In the genomic region with DNA sequence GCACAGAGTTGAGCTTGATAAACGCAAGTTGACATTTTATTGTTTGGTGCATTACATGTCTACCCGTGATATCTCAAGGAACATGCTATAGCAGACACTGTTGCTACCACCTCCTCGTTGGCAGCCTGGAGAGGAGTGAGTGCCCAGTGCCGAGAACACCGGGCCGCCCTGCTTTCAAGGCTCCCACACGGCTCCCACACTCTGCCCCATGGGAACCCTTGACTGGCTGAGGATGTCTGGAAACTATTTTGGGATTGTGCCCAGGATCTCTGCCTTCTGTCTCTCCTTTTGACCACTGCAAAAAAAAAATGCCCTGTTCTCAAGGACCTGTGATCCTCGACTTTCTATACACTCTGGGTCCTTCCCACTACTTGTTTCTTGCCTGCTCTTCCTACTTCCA, we compare ENCODE assay signal across 16 cellular contexts. TPM values are rescaled to one million over a fixed set of nuclear protein-coding genes. Genes with fewer than 3 reads are reported as not detected.
A peak's percentile ranks its signal among the peaks of the same experiment; 100 is the strongest.
DNase-seq lines count a peak whose midpoint lies in the region; ATAC-seq and TF ChIP-seq lines count a peak whose summit lies in the region.
"Had no signal": no experiment of that assay in that cellular context is flagged by ENCODE, and none has a peak within 500 bp of the region (broad histone marks: within the 10 kb centered on the region; RNA-seq: fewer than 3 reads in every experiment).

No MANE protein-coding gene starts in this region.

- no peaks in the 10 kb centered on the region for H3K27me3 ChIP-seq in Peyer's patch
- H3K27me3 ChIP-seq in osteoblast (ENCODE audit: insufficient read depth, low read length) = peaks cover 7% of the 10 kb centered on the region
- H3K27me3 ChIP-seq: esophagus muscularis mucosa, heart left ventricle, ovary had no signal

- H3K4me1 ChIP-seq in Peyer's patch (peaks cover 0 to 71% (median 5%) of the 10 kb centered on the region in 4 donors), osteoblast (ENCODE audit: insufficient read depth, low read length) (peaks cover 51% of the 10 kb centered on the region)

- H3K4me2 ChIP-seq in osteoblast (ENCODE audit: insufficient read depth, low read length) = peak overlapping the region; percentile 26

- no peak overlapping the region for H2AFZ ChIP-seq in osteoblast (ENCODE audit: low read length)

- H3K9me3 ChIP-seq in Peyer's patch (no peaks in the 10 kb centered on the region), osteoblast (ENCODE audit: low read depth, low read length) (no peaks in the 10 kb centered on the region)
- H3K9me3 ChIP-seq: esophagus muscularis mucosa, heart left ventricle, ovary had no signal

- no peak overlapping the region for H3K4me3 ChIP-seq in Peyer's patch
- no peak overlapping the region for H3K4me3 ChIP-seq in fibroblast of the aortic adventitia (ENCODE audit: low read depth, low read length)
- H3K4me3 ChIP-seq in osteoblast (ENCODE audit: insufficient read depth, low read length) = no peak overlapping the region
- H3K4me3 ChIP-seq: esophagus muscularis mucosa, heart left ventricle, ovary had no signal

- no peak for TF ChIP-seq POLR2A in Peyer's patch (IDR thresholded peaks at IDR 0.05)

- peaks cover 47% of the 10 kb centered on the region for H3K79me2 ChIP-seq in osteoblast (ENCODE audit: insufficient read depth, low read length)

- H3K36me3 ChIP-seq in Peyer's patch (peaks cover 0 to 4% (median 0%) of the 10 kb centered on the region in 3 donors), osteoblast (ENCODE audit: insufficient read depth, low read length) (no peaks in the 10 kb centered on the region)
- H3K36me3 ChIP-seq: ovary had no signal

- no peak overlapping the region for H3K27ac ChIP-seq in Peyer's patch
- H3K27ac ChIP-seq in osteoblast (ENCODE audit: low read depth, low read length) = no peak overlapping the region
- H3K27ac ChIP-seq: esophagus muscularis mucosa, heart left ventricle, ovary had no signal

- TF ChIP-seq CTCF in Peyer's patch (IDR thresholded peaks at IDR 0.05) (no peak), fibroblast of the aortic adventitia (IDR thresholded peaks at IDR 0.05; ENCODE audit: insufficient read depth, low read length) (no peak), osteoblast (IDR thresholded peaks at IDR 0.05; ENCODE audit: extremely low read depth, low read depth, low read length) (no peak)

- ATAC-seq in GM18858 (IDR thresholded peaks at IDR 0.05; ENCODE audit: unreplicated experiment) = no peak
- ATAC-seq: activated naive CD4-positive, alpha-beta T cell treated with anti-CD3 and anti-CD28 coated beads, Interleukin-2, amount 50 U/mL, for 72 hours had no signal

- DNase-seq in DMS 273 treated with DMSO at 0.1 percent for 48 hours (lab: John Stamatoyannopoulos, UW) (peak; percentile 67), Peyer's patch (peak in 2 of 3 donors; percentile 1 to 36), fibroblast of the aortic adventitia (ENCODE audit: low read depth) (peak; percentile 35), osteoblast (ENCODE audit: insufficient read length, low spot score, missing footprints) (peak; percentile 93), NCI-H2081 (lab: John Stamatoyannopoulos, UW) (no peak), NCI-H2029 (lab: John Stamatoyannopoulos, UW) (no peak)
- no peak for DNase-seq in activated effector memory CD4-positive, alpha-beta T cell treated with anti-CD3 and anti-CD28 coated beads, Interleukin-2, amount 50 U/mL, for 16 hours
- DNase-seq: activated T-cell treated with anti-CD3 and anti-CD28 coated beads, Interleukin-2, amount 50 U/mL, for 24 hours; kidney; NCI-H1092 treated with DMSO at 0.1 percent for 48 hours; stimulated activated CD4-positive, alpha-beta T cell treated with anti-CD3 and anti-CD28 coated beads, Interleukin-2, amount 100 ng/mL, for 48 hours had no signal

- peaks cover 53% of the 10 kb centered on the region for H4K20me1 ChIP-seq in osteoblast (ENCODE audit: insufficient read depth, low read length)

RNA-seq across cellular contexts. Expression of a gene that starts 21.1 kb away (rescaled TPM):
- total RNA-seq in Peyer's patch (10 to 100 TPM; 18.2 to 38.7 (median 27.0) TPM), fibroblast of the aortic adventitia (ENCODE audit: low replicate concordance) (2.4 and 6.1 TPM in 2 replicates), osteoblast (4.7 and 8.0 TPM in 2 replicates)

Comparison
In these comparisons a context has a peak if more than half of its experiments do, and no peak if none do; other contexts are left out.
1. DNase-seq: peak in DMS 273 treated with DMSO at 0.1 percent for 48 hours (single experiment), Peyer's patch (2 of 3), fibroblast of the aortic adventitia (single experiment) and osteoblast (single experiment); none in activated effector memory CD4-positive, alpha-beta T cell treated with anti-CD3 and anti-CD28 coated beads, Interleukin-2, amount 50 U/mL, for 16 hours (single experiment), NCI-H2081 (0 of 2) and NCI-H2029 (single experiment).